Comparison of ENCODE assay signal across 8 cellular contexts in genomic region chr18:44678725-44679055, GRCh38. TPM values are rescaled to one million over a fixed set of nuclear protein-coding genes. Genes with fewer than 3 reads are reported as not detected.
DNase-seq lines count a peak whose midpoint lies in the region; ATAC-seq, FAIRE-seq and TF ChIP-seq lines count a peak whose summit lies in the region.

No MANE protein-coding gene starts in this region.

- peak overlapping the region; percentile 98; the same call in 1 of the 2 replicates for H3K9ac ChIP-seq in MM.1S (ENCODE audit: low read length)
- H3K9ac ChIP-seq in H1 (replicated peaks in 1 of 4; ENCODE audit: extremely low read depth in 1 of 4, low read depth in 3 of 4, low read length in 3 of 4) = no peak overlapping the region

- FAIRE-seq in H1 (lab: Jason Lieb, UNC) = no peak

- H2BK15ac ChIP-seq in H1 (ENCODE audit: low read length) = no peak overlapping the region

- no peaks in the 10 kb centered on the region for H3K9me2 ChIP-seq in MM.1S (replicated peaks; ENCODE audit: insufficient read depth, low read length)

- no peaks in the 10 kb centered on the region for H3K9me3 ChIP-seq in MM.1S (replicated peaks; ENCODE audit: insufficient read depth, low read length)
- no peaks in the 10 kb centered on the region for H3K9me3 ChIP-seq in H1 (ENCODE audit: insufficient read depth in 2 of 2, low read depth in 1 of 2, low read length in 1 of 2)
- no peaks in the 10 kb centered on the region for H3K9me3 ChIP-seq in osteoblast (ENCODE audit: low read depth, low read length)

- H3K36me3 Mint-ChIP-seq in CD14-positive monocyte = peaks cover 4% of the 10 kb centered on the region in 2 donors

- CTCF ChIA-PET in H1 (lab: Charles Lee; ENCODE audit: partially characterized antibody) = interaction anchor here (0.6 to 0.7 kb wide), 3 partner anchors 9 to 71 kb away, joined by 3 read pairs; no protein-coding TSS in a partner anchor

- peak overlapping the region; percentile 97; the same call in 1 of the 2 replicates for H3K27ac ChIP-seq in MM.1S (ENCODE audit: low read length)
- H3K27ac ChIP-seq in H1 (ENCODE audit: low read depth, low read length) = no peak overlapping the region
- H3K27ac ChIP-seq in osteoblast (ENCODE audit: low read depth, low read length) = no peak overlapping the region

- WGBS in H1 (ENCODE audit: extremely low coverage in 1 of 2, insufficient coverage in 1 of 2, insufficient read length in 1 of 2, insufficient replicate concordance in 2 of 2, low coverage in 1 of 2, low lambda C conversion rate in 2 of 2, missing lambda C conversion rate in 1 of 2), 2 experiments = 22% methylated on average over 7 of the region's 7 CpGs; no CpG with 5 or more reads in 1 of the 2 experiments

- H2BK120ac ChIP-seq in H1 (replicated peaks; ENCODE audit: low read depth, low read length) = no peak overlapping the region

- POLR2A ChIA-PET in H1 (lab: Charles Lee; ENCODE audit: partially characterized antibody) = interaction anchor here (1.3 to 1.4 kb wide), 2 partner anchors 11 to 18 kb away, joined by 3 read pairs; no protein-coding TSS in a partner anchor

- H3K14ac ChIP-seq in H1 (ENCODE audit: insufficient read length) = no peak overlapping the region

- H3K56ac ChIP-seq in H1 (replicated peaks; ENCODE audit: insufficient read length, low read depth, low read length) = no peak overlapping the region

- no peaks in the 10 kb centered on the region for H4K20me1 ChIP-seq in MM.1S (ENCODE audit: insufficient read depth, low read length)
- peaks cover 0 to 3% of the 10 kb centered on the region in 2 experiments for H4K20me1 ChIP-seq in H1 (replicated peaks in 1 of 2; ENCODE audit: control insufficient read depth in 1 of 2, insufficient read depth in 2 of 2, low read length in 2 of 2)
- no peaks in the 10 kb centered on the region for H4K20me1 ChIP-seq in osteoblast (ENCODE audit: insufficient read depth, low read length)

- H4K91ac ChIP-seq in H1 (replicated peaks; ENCODE audit: insufficient read length, low read length) = no peak overlapping the region

- peaks cover 14% of the 10 kb centered on the region for H3K23me2 ChIP-seq in H1 (ENCODE audit: low read depth, low read length)

- peaks cover 7% of the 10 kb centered on the region for H3K4me1 Mint-ChIP-seq in CD14-positive monocyte

- H3K36me3 ChIP-seq in MM.1S (replicated peaks; ENCODE audit: insufficient read depth, low read length) (no peaks in the 10 kb centered on the region), H1 (ENCODE audit: control insufficient read depth in 2 of 4, insufficient read depth in 4 of 4, low read length in 3 of 4) (no peaks in the 10 kb centered on the region), osteoblast (ENCODE audit: insufficient read depth, low read length) (no peaks in the 10 kb centered on the region)

- no peak for TF ChIP-seq RAD21 in H1 (IDR thresholded peaks at IDR 0.05 in 1 of 2, conservative IDR thresholded peaks at IDR 0.05 in 1 of 2; ENCODE audit: low read depth in 2 of 2, low read length in 2 of 2)

- TF ChIP-seq CTCF in CD14-positive monocyte (IDR thresholded peaks at IDR 0.05) (no peak), MM.1S (IDR thresholded peaks at IDR 0.05; ENCODE audit: low read length) (no peak), H1 (IDR thresholded peaks at IDR 0.05; ENCODE audit: control extremely low read depth in 1 of 3, insufficient read depth in 1 of 3, low read depth in 1 of 3, low read length in 3 of 3) (no peak), osteoblast (IDR thresholded peaks at IDR 0.05; ENCODE audit: extremely low read depth, low read depth, low read length) (no peak)

- no peaks in the 10 kb centered on the region for H3K27me3 ChIP-seq in MM.1S (replicated peaks; ENCODE audit: insufficient read depth, low read length)
- peaks cover 0 to 11% (median 8%) of the 10 kb centered on the region in 4 experiments; a peak in 5 of 7 replicates for H3K27me3 ChIP-seq in H1 (replicated peaks in 1 of 4; ENCODE audit: control insufficient read depth in 3 of 4, extremely low read depth in 1 of 4, insufficient read depth in 3 of 4, low read length in 3 of 4)
- peaks cover 23% of the 10 kb centered on the region for H3K27me3 ChIP-seq in osteoblast (ENCODE audit: insufficient read depth, low read length)

- H3K4me2 ChIP-seq in MM.1S (ENCODE audit: low read depth, low read length) (peak overlapping the region; percentile 54; the same call in 1 of the 2 replicates), H1 (ENCODE audit: insufficient read depth in 1 of 2, low read depth in 2 of 2, low read length in 2 of 2) (peak overlapping the region; percentile 69 to 97), osteoblast (ENCODE audit: insufficient read depth, low read length) (peak overlapping the region; percentile 89)

- no peak overlapping the region for H4K5ac ChIP-seq in H1 (ENCODE audit: insufficient read length, low read depth, low read length)

- no peak for TF ChIP-seq POLR2A in H1 (IDR thresholded peaks at IDR 0.05; ENCODE audit: control extremely low read depth in 1 of 2, low read depth in 2 of 2, low read length in 2 of 2)

- DNase-seq in CD14-positive monocyte (ENCODE audit: low spot score) = no peak
- no peak for DNase-seq in MM.1S
- DNase-seq in H1 (ENCODE audit: low read depth in 1 of 2, low spot score in 2 of 2) = no peak
- DNase-seq in osteoblast (ENCODE audit: insufficient read length, low spot score, missing footprints) = no peak
- no peak for DNase-seq in superior temporal gyrus (ENCODE audit: extremely low spot score)
- DNase-seq in head of caudate nucleus = no peak
- no peak for DNase-seq in DMS153 treated with DMSO at 0.1 percent for 48 hours (lab: John Stamatoyannopoulos, UW; ENCODE audit: unreplicated experiment)

- no peak overlapping the region for H4K8ac ChIP-seq in H1 (ENCODE audit: extremely low read depth, insufficient read depth, low read length)

- no peak overlapping the region for H3K23ac ChIP-seq in H1 (ENCODE audit: insufficient read length)

- peaks cover 11 to 34% (median 17%) of the 10 kb centered on the region in 3 donors for H3K27me3 Mint-ChIP-seq in CD14-positive monocyte (ENCODE audit: low read depth in 3 of 3)

- H2BK5ac ChIP-seq in H1 (ENCODE audit: low read depth, low read length) = no peak overlapping the region

- H3K4ac ChIP-seq in H1 (replicated peaks; ENCODE audit: insufficient read length, low read depth, low read length) = no peak overlapping the region

- H2AFZ ChIP-seq in MM.1S (ENCODE audit: low read length) = no peak overlapping the region
- no peak overlapping the region for H2AFZ ChIP-seq in H1 (ENCODE audit: low read length)
- H2AFZ ChIP-seq in osteoblast (ENCODE audit: low read length) = peak overlapping the region; percentile 9

- TF ChIP-seq EP300 in H1 (IDR thresholded peaks at IDR 0.05; ENCODE audit: borderline replicate concordance in 1 of 2, low read depth in 2 of 2, low read length in 2 of 2) = no peak

- peak overlapping the region; percentile 69 to 70 for H3K4me3 Mint-ChIP-seq in CD14-positive monocyte

- H3K9me3 Mint-ChIP-seq in CD14-positive monocyte = peaks cover 0 to 5% (median 3%) of the 10 kb centered on the region in 7 donors

- peaks cover 11% of the 10 kb centered on the region for H3K4me1 ChIP-seq in MM.1S (ENCODE audit: low read length)
- H3K4me1 ChIP-seq in H1 (replicated peaks in 1 of 4; ENCODE audit: control insufficient read depth in 3 of 4, insufficient read depth in 4 of 4, low read length in 3 of 4) = peaks cover 3 to 17% (median 6%) of the 10 kb centered on the region in 4 experiments; a peak in 5 of 7 replicates
- H3K4me1 ChIP-seq in osteoblast (ENCODE audit: insufficient read depth, low read length) = no peaks in the 10 kb centered on the region

- no peaks in the 10 kb centered on the region for H3K79me1 ChIP-seq in H1 (ENCODE audit: low read depth, low read length)

- peaks cover 26% of the 10 kb centered on the region for H3F3A ChIP-seq in MM.1S (ENCODE audit: insufficient read depth, low read length)

- H3K4me3 ChIP-seq in MM.1S (ENCODE audit: low read length) (peak overlapping the region; percentile 43; the same call in 1 of the 2 replicates), H1 (ENCODE audit: extremely low read depth in 1 of 4, insufficient read depth in 2 of 4, low read depth in 3 of 4, low read length in 4 of 4) (peak overlapping the region in 3 of 4 experiments; percentile 68 to 93 (median 75); a peak in 6 of 8 replicates), osteoblast (ENCODE audit: insufficient read depth, low read length) (peak overlapping the region; percentile 77)

- no peak for ATAC-seq in HG03097 (IDR thresholded peaks at IDR 0.05; ENCODE audit: low FRiP score, unreplicated experiment)

- intact Hi-C loops in CD14-positive monocyte (cut with micrococcal nuclease) = loop anchor here (2.0 to 5.0 kb wide), 2 partner anchors 536 to 539 kb away; no protein-coding TSS in a partner anchor
- intact Hi-C loops in head of caudate nucleus (cut with DNase I) = no loop called here

- peaks cover 30% of the 10 kb centered on the region for H3K79me2 ChIP-seq in MM.1S (ENCODE audit: low read length)
- peaks cover 0 to under 1% of the 10 kb centered on the region in 2 experiments; a peak in 1 of 4 replicates for H3K79me2 ChIP-seq in H1 (ENCODE audit: control insufficient read depth in 1 of 2, insufficient read depth in 2 of 2, low read length in 2 of 2)
- H3K79me2 ChIP-seq in osteoblast (ENCODE audit: insufficient read depth, low read length) = no peaks in the 10 kb centered on the region

- no peak overlapping the region for H3K18ac ChIP-seq in H1 (ENCODE audit: extremely low read depth, low read length)

- H2BK12ac ChIP-seq in H1 (ENCODE audit: low read depth, low read length) = no peak overlapping the region

- H2BK20ac ChIP-seq in H1 (ENCODE audit: low read length) = no peak overlapping the region

- no peak overlapping the region for H3K27ac Mint-ChIP-seq in CD14-positive monocyte

- no peak overlapping the region for H2AK5ac ChIP-seq in H1 (ENCODE audit: low read depth, low read length)

TF ChIP-seq in H1, 55 proteins besides CTCF, POLR2A, EP300 and RAD21 (continues in another document):
- TF ChIP-seq CHD2 (IDR thresholded peaks at IDR 0.05; ENCODE audit: low read length) = no peak
- no peak for TF ChIP-seq JUN (IDR thresholded peaks at IDR 0.05; ENCODE audit: low read depth, low read length)
- no peak for TF ChIP-seq SIRT6 (IDR thresholded peaks at IDR 0.05; ENCODE audit: low read length)
- TF ChIP-seq CREB1 (IDR thresholded peaks at IDR 0.05) = no peak
- TF ChIP-seq EGR1 (IDR thresholded peaks at IDR 0.05; ENCODE audit: borderline replicate concordance, low read depth, low read length) = no peak
- no peak for TF ChIP-seq KDM5A (IDR thresholded peaks at IDR 0.05; ENCODE audit: low read length)

RNA-seq across cellular contexts. Expression of gene SETBP1, which starts 2.0 kb away (rescaled TPM):
- polyA plus RNA-seq in CD14-positive monocyte (under 1 TPM in 1 of 2 donors, not detected in 1; 0.01 TPM), H1 (2011; rRNA removed) (1.8 and 2.0 TPM in 2 replicates)
- total RNA-seq in H1 (2021; fragmentation: NEBNext Ultra II Directional; extraction: Animal tissue kit (Norgen Biotek cat#: 25700)) = 4.6 and 6.5 TPM in 2 replicates
- 1.7 TPM for polyA plus RNA-seq in H1 (2011; cell fraction: cytosol; rRNA removed)
- 5.8 TPM for polyA plus RNA-seq in H1 (2011; cell fraction: nucleus; rRNA removed)
- 1.6 to 2.1 TPM (median 1.8 TPM) in 4 replicates for polyA plus RNA-seq in H1 (2012, experiment 1 of 2)
- polyA plus RNA-seq in H1 (2012, experiment 2 of 2) = 0.30 TPM
- 1.2 TPM for polyA plus RNA-seq in H1 (2013, experiment 1 of 2)
- polyA plus RNA-seq in H1 (2013, experiment 2 of 2) = 1.3 TPM
- polyA minus RNA-seq in H1 (2011; rRNA and poly(A)+ RNA removed) = 8.7 and 8.9 TPM in 2 replicates
- 3.9 TPM for polyA minus RNA-seq in H1 (2011; cell fraction: cytosol; rRNA and poly(A)+ RNA removed)
- polyA minus RNA-seq in H1 (2011; cell fraction: nucleus; rRNA and poly(A)+ RNA removed) = 29.7 TPM
- 22.8 and 23.0 TPM in 2 replicates for total RNA-seq in osteoblast
